Comparison of ENCODE assay signal across 19 cellular contexts in the genomic region with DNA sequence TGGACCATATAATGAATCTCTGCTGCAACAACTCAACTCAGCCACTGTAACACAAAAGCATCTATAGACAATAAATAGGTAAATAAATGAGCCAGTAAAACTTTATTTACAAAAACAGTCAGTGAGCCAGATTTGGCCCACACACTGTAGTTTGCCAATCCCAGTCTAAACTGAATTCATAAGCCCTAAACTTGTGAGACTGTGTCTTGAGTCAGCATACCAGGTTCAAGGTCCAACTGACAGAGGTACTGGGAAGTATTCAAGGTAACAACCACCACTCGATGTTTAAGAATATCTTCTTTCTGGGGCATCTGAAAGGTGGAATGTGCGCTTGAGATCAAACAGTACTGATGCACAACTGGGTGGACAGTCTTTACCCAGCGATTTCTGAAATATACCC.
A peak's percentile ranks its signal among the peaks of the same experiment; 100 is the strongest.
DNase-seq lines count a peak whose midpoint lies in the region; ATAC-seq, FAIRE-seq and TF ChIP-seq lines count a peak whose summit lies in the region.
"Had no signal": no experiment of that assay in that cellular context is flagged by ENCODE, and none has a peak within 500 bp of the region (broad histone marks: within the 10 kb centered on the region; RNA-seq: fewer than 3 reads in every experiment).

No MANE protein-coding gene starts in this region.

- POLR2A ChIA-PET in A549 (lab: Yijun Ruan, JAX): no interaction called here
- POLR2A ChIA-PET in activated CD4-positive, alpha-beta T cell treated with anti-CD3 and anti-CD28 coated beads for 36 hours (lab: Charles Lee): no interaction called here

- TF ChIP-seq EP300 in A549 (IDR thresholded peaks at IDR 0.05): no peak

- peak overlapping the region; percentile 57 for H3K27ac Mint-ChIP-seq in osteocyte (ENCODE audit: unreplicated experiment)
- no peak overlapping the region for H3K27ac Mint-ChIP-seq in activated CD4-positive, alpha-beta T cell treated with anti-CD3 and anti-CD28 coated beads for 36 hours
- H3K27ac Mint-ChIP-seq: HFFc6 had no signal

- in situ Hi-C loops in GM13977 (cut with MboI; ENCODE audit: low pct_unique_long_range_greater_than_20kb, low sequenced_read_pairs, unreplicated experiment): no loop called here

- DNase-seq in A549 (ENCODE audit: low read depth in 1 of 2, low spot score in 1 of 2) (peak in 1 of 2 experiments; percentile 56), LoVo (ENCODE audit: low spot score) (peak; percentile 14), hepatocyte (ENCODE audit: low spot score) (peak; percentile 18), osteocyte (ENCODE audit: extremely low spot score, unreplicated experiment) (no peak), epidermal melanocyte (ENCODE audit: insufficient read length, low spot score) (no peak), GM13977 (ENCODE audit: low spot score) (no peak), AML-193 (lab: John Stamatoyannopoulos, UW) (no peak)
- DNase-seq in activated CD4-positive, alpha-beta T cell treated with anti-CD3 and anti-CD28 coated beads for 36 hours: no peak
- DNase-seq: DMS79 treated with DMSO at 0.1 percent for 48 hours, HFFc6, NCI-H1092 treated with DMSO at 0.1 percent for 48 hours, NCI-H2081, NCI-H446 treated with DMSO at 0.1 percent for 48 hours, NCI-H69 had no signal

- CTCF ChIA-PET in A549 (lab: Yijun Ruan, JAX): no interaction called here
- CTCF ChIA-PET in activated CD4-positive, alpha-beta T cell treated with anti-CD3 and anti-CD28 coated beads for 36 hours (lab: Charles Lee): no interaction called here

- H3K4me3 Mint-ChIP-seq in osteocyte (ENCODE audit: unreplicated experiment): no peak overlapping the region
- H3K4me3 Mint-ChIP-seq in activated CD4-positive, alpha-beta T cell treated with anti-CD3 and anti-CD28 coated beads for 36 hours: no peak overlapping the region
- H3K4me3 Mint-ChIP-seq: CD14-positive monocyte, HFFc6 had no signal

- no peaks in the 10 kb centered on the region for H3K79me2 ChIP-seq in hepatocyte

- ATAC-seq in A549: peak; percentile 51 to 82; a peak in 4 of 6 replicates
- no peak for ATAC-seq in activated CD4-positive, alpha-beta T cell treated with anti-CD3 and anti-CD28 coated beads for 36 hours
- ATAC-seq: Right ventricle myocardium inferior had no signal

- no peaks in the 10 kb centered on the region for H3K9me3 ChIP-seq in A549
- no peaks in the 10 kb centered on the region for H3K9me3 ChIP-seq in hepatocyte (ENCODE audit: low read depth)
- H3K9me3 ChIP-seq: Peyer's patch had no signal

- H3K9me2 ChIP-seq in hepatocyte (replicated peaks; ENCODE audit: insufficient read depth): no peaks in the 10 kb centered on the region

- no peak overlapping the region for H2AFZ ChIP-seq in hepatocyte

- H3K4me2 ChIP-seq in A549 (peak overlapping the region; percentile 62), hepatocyte (no peak overlapping the region)

- H3K27ac ChIP-seq in A549: peak overlapping the region; percentile 12 to 66; a peak in 2 of 6 replicates
- H3K27ac ChIP-seq in hepatocyte: no peak overlapping the region
- H3K27ac ChIP-seq: HL-60, Peyer's patch had no signal

- no peaks in the 10 kb centered on the region for H4K20me1 ChIP-seq in hepatocyte (ENCODE audit: insufficient read depth, poor library complexity, severe bottlenecking)

- H3K27me3 ChIP-seq in hepatocyte: no peaks in the 10 kb centered on the region
- H3K27me3 ChIP-seq: Peyer's patch had no signal

- H3K36me3 ChIP-seq in hepatocyte (replicated peaks; ENCODE audit: insufficient read depth, low read depth): no peaks in the 10 kb centered on the region

- no peak for TF ChIP-seq POLR2A in A549 (IDR thresholded peaks at IDR 0.05; ENCODE audit: low read length)

- H3K4me1 ChIP-seq in A549 (peaks cover 30% of the 10 kb centered on the region), hepatocyte (ENCODE audit: insufficient read depth) (no peaks in the 10 kb centered on the region)
- H3K4me1 ChIP-seq: Peyer's patch had no signal

- intact Hi-C loops in activated CD4-positive, alpha-beta T cell treated with anti-CD3 and anti-CD28 coated beads for 36 hours (cut with DNase I, micrococcal nuclease): loop anchor here in 1 of 2 experiments (10.0 kb wide), 1 partner anchor 64 kb away; no protein-coding TSS in a partner anchor

- no peak for TF ChIP-seq RAD21 in A549 (conservative IDR thresholded peaks at IDR 0.05 in 1 of 2, IDR thresholded peaks at IDR 0.05 in 1 of 2)

- 52% methylated on average over 3 of the region's 3 CpGs for WGBS in A549 (ENCODE audit: missing lambda C conversion rate)
- 76% methylated on average over 3 of the region's 3 CpGs for WGBS in hepatocyte (ENCODE audit: low lambda C conversion rate, missing lambda C conversion rate)

- peaks cover 34% of the 10 kb centered on the region for H3K4me1 Mint-ChIP-seq in osteocyte (ENCODE audit: unreplicated experiment)
- peaks cover 11% of the 10 kb centered on the region for H3K4me1 Mint-ChIP-seq in activated CD4-positive, alpha-beta T cell treated with anti-CD3 and anti-CD28 coated beads for 36 hours
- H3K4me1 Mint-ChIP-seq: CD14-positive monocyte had no signal

- TF ChIP-seq CTCF in A549 (IDR thresholded peaks at IDR 0.05): no peak
- TF ChIP-seq CTCF in hepatocyte (IDR thresholded peaks at IDR 0.05; ENCODE audit: poor library complexity): no peak
- no peak for TF ChIP-seq CTCF in osteocyte (IDR thresholded peaks at IDR 0.05)
- TF ChIP-seq CTCF in GM13977 (IDR thresholded peaks at IDR 0.05; ENCODE audit: extremely low read depth, insufficient read depth, missing control alignments): no peak

- peaks cover 29% of the 10 kb centered on the region for H3K36me3 Mint-ChIP-seq in osteocyte (ENCODE audit: unreplicated experiment)
- H3K36me3 Mint-ChIP-seq in activated CD4-positive, alpha-beta T cell treated with anti-CD3 and anti-CD28 coated beads for 36 hours (ENCODE audit: low read depth): peaks cover 40% of the 10 kb centered on the region

- no peak overlapping the region for H3K4me3 ChIP-seq in A549
- H3K4me3 ChIP-seq in hepatocyte: no peak overlapping the region
- H3K4me3 ChIP-seq: Peyer's patch had no signal

- peaks cover 4% of the 10 kb centered on the region for H3K9me3 Mint-ChIP-seq in osteocyte (ENCODE audit: unreplicated experiment)
- no peaks in the 10 kb centered on the region for H3K9me3 Mint-ChIP-seq in activated CD4-positive, alpha-beta T cell treated with anti-CD3 and anti-CD28 coated beads for 36 hours (ENCODE audit: low read depth)
- H3K9me3 Mint-ChIP-seq: CD14-positive monocyte, HFFc6 had no signal

- no peaks in the 10 kb centered on the region for H3K27me3 Mint-ChIP-seq in osteocyte (ENCODE audit: unreplicated experiment)
- no peaks in the 10 kb centered on the region for H3K27me3 Mint-ChIP-seq in activated CD4-positive, alpha-beta T cell treated with anti-CD3 and anti-CD28 coated beads for 36 hours

- FAIRE-seq in A549 (lab: Jason Lieb, UNC): no peak
- FAIRE-seq: H54 had no signal

TF ChIP-seq in A549, 52 proteins besides CTCF, POLR2A, EP300 and RAD21:
- TF ChIP-seq HOXA7 (CRISPR knock-in tag; IDR thresholded peaks at IDR 0.05) (no peak), RCOR1 (IDR thresholded peaks at IDR 0.05; ENCODE audit: low read depth, low read length) (no peak), FOSB (CRISPR knock-in tag; IDR thresholded peaks at IDR 0.05) (no peak), NFE2L2 (conservative IDR thresholded peaks at IDR 0.05; ENCODE audit: low read length) (no peak), CHD4 (IDR thresholded peaks at IDR 0.05; ENCODE audit: borderline replicate concordance) (no peak), SREBF2 (IDR thresholded peaks at IDR 0.05) (no peak), NR3C1 (IDR thresholded peaks at IDR 0.05) (no peak), POLR2AphosphoS2 (conservative IDR thresholded peaks at IDR 0.05; ENCODE audit: low read length) (no peak), RARB (CRISPR knock-in tag; IDR thresholded peaks at IDR 0.05) (no peak), ZSCAN20 (CRISPR knock-in tag; IDR thresholded peaks at IDR 0.05) (no peak), MAZ (IDR thresholded peaks at IDR 0.05; ENCODE audit: borderline replicate concordance, low read depth, low read length) (no peak), EHF (CRISPR knock-in tag; IDR thresholded peaks at IDR 0.05) (no peak), CBX2 (IDR thresholded peaks at IDR 0.05; ENCODE audit: borderline replicate concordance, low read depth) (no peak)
- TF ChIP-seq, protein P1, sequence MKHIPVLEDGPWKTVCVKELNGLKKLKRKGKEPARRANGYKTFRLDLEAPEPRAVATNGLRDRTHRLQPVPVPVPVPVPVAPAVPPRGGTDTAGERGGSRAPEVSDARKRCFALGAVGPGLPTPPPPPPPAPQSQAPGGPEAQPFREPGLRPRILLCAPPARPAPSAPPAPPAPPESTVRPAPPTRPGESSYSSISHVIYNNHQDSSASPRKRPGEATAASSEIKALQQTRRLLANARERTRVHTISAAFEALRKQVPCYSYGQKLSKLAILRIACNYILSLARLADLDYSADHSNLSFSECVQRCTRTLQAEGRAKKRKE (CRISPR knock-in tag; IDR thresholded peaks at IDR 0.05; ENCODE audit: low read depth): no peak

Comparison
In these comparisons a context has a peak if more than half of its experiments do, and no peak if none do; other contexts are left out.
1. DNase-seq: peak in LoVo (single experiment) and hepatocyte (single experiment); none in osteocyte (single experiment), epidermal melanocyte (single experiment), GM13977 (single experiment), AML-193 (0 of 2) and activated CD4-positive, alpha-beta T cell treated with anti-CD3 and anti-CD28 coated beads for 36 hours (single experiment).